In genomic region chr10:79331709-79332108, GRCh38 we compare ENCODE assay signal across 8 cellular contexts. TPM values are rescaled to one million over a fixed set of nuclear protein-coding genes. Genes with fewer than 3 reads are reported as not detected.
DNase-seq lines count a peak whose midpoint lies in the region; ATAC-seq and TF ChIP-seq lines count a peak whose summit lies in the region.

No MANE protein-coding gene starts in this region.

- peaks cover 4% of the 10 kb centered on the region for H3K9me3 Mint-ChIP-seq in activated T-cell treated with anti-CD3 and anti-CD28 coated beads, Interleukin-2, amount 50 U/mL, for 24 hours

- no peak overlapping the region for H3K4me3 Mint-ChIP-seq in activated T-cell treated with anti-CD3 and anti-CD28 coated beads, Interleukin-2, amount 50 U/mL, for 24 hours

- H3K9me3 ChIP-seq in DND-41 (ENCODE audit: insufficient read depth, low read length, severe bottlenecking): no peaks in the 10 kb centered on the region

- peaks cover 7% of the 10 kb centered on the region; the same call in 1 of the 2 replicates for H3K4me1 ChIP-seq in DND-41 (ENCODE audit: insufficient read depth, low read length)

- H3K9ac ChIP-seq in DND-41 (ENCODE audit: low read depth, low read length): no peak overlapping the region

- H3K27me3 ChIP-seq in DND-41 (ENCODE audit: insufficient read depth, low read length, poor library complexity): peaks cover 13% of the 10 kb centered on the region

- no peaks in the 10 kb centered on the region for H3K36me3 ChIP-seq in DND-41 (ENCODE audit: insufficient read depth, low read length)

- H3K4me3 ChIP-seq in DND-41 (ENCODE audit: low read depth in 1 of 2, low read length in 2 of 2): no peak overlapping the region
- no peak overlapping the region for H3K4me3 ChIP-seq in lower leg skin (ENCODE audit: low read depth, poor library complexity, severe bottlenecking)

- ATAC-seq in DND-41 (ENCODE audit: insufficient read depth, low read depth) (0 out of 3 replicates have a peak, but pooled peaks have one; percentile 27), GM21576 (IDR thresholded peaks at IDR 0.05; ENCODE audit: unreplicated experiment) (peak; percentile 78), GM21526 (IDR thresholded peaks at IDR 0.05; ENCODE audit: low FRiP score, unreplicated experiment) (no peak)

- H3K4me1 Mint-ChIP-seq in activated T-cell treated with anti-CD3 and anti-CD28 coated beads, Interleukin-2, amount 50 U/mL, for 24 hours (ENCODE audit: low read depth): peaks cover 52% of the 10 kb centered on the region

- peak overlapping the region; percentile 94 for H3K27ac Mint-ChIP-seq in activated T-cell treated with anti-CD3 and anti-CD28 coated beads, Interleukin-2, amount 50 U/mL, for 24 hours

- DNase-seq in DND-41: no peak
- peak; percentile 27 for DNase-seq in NAMALWA (ENCODE audit: low spot score)
- DNase-seq in activated T-cell treated with anti-CD3 and anti-CD28 coated beads, Interleukin-2, amount 50 U/mL, for 24 hours: peak; percentile 83
- peak; percentile 94 for DNase-seq in iris pigment epithelial cell (ENCODE audit: low read depth)
- DNase-seq in stimulated activated CD8-positive, alpha-beta memory T cell treated with anti-CD3 and anti-CD28 coated beads, Interleukin-7, amount 100 ng/mL, for 48 hours (ENCODE audit: extremely low read depth in 1 of 2, low read depth in 1 of 2): peak; percentile 67 to 87
- no peak for DNase-seq in lower leg skin (ENCODE audit: low spot score in 2 of 2)

- H3K27me3 Mint-ChIP-seq in activated T-cell treated with anti-CD3 and anti-CD28 coated beads, Interleukin-2, amount 50 U/mL, for 24 hours: no peaks in the 10 kb centered on the region

- H2AFZ ChIP-seq in DND-41 (ENCODE audit: low read depth, low read length): no peak overlapping the region

- intact Hi-C loops in lower leg skin (cut with DNase I; ENCODE audit: low total_unique reads): no loop called here

- H3K79me2 ChIP-seq in DND-41 (ENCODE audit: insufficient read depth, low read length): no peaks in the 10 kb centered on the region

- 25 to 32% methylated on average over 6 of the region's 6 CpGs for WGBS in lower leg skin, 2 donors

- no peak for TF ChIP-seq POLR2A in lower leg skin (IDR thresholded peaks at IDR 0.05)

- peaks cover 3% of the 10 kb centered on the region for H3K36me3 Mint-ChIP-seq in activated T-cell treated with anti-CD3 and anti-CD28 coated beads, Interleukin-2, amount 50 U/mL, for 24 hours (ENCODE audit: low read depth)

- TF ChIP-seq CTCF in DND-41 (IDR thresholded peaks at IDR 0.05; ENCODE audit: borderline replicate concordance, extremely low read depth, low read length, poor library complexity, severe bottlenecking) (no peak), lower leg skin (IDR thresholded peaks at IDR 0.05) (no peak)

- H3K4me2 ChIP-seq in DND-41 (ENCODE audit: insufficient read depth, low read length): no peak overlapping the region

- H4K20me1 ChIP-seq in DND-41 (ENCODE audit: insufficient read depth, low read length): peaks cover 28% of the 10 kb centered on the region

- no peak overlapping the region for H3K27ac ChIP-seq in DND-41 (ENCODE audit: low read length)

RNA-seq across cellular contexts. Expression of gene PPIF, which starts 15.6 kb away (rescaled TPM):
- 100 to 1,000 TPM in 1 of 4 donors, 10 to 100 TPM in 3; 59.3 to 123 (median 78.3) TPM for total RNA-seq in lower leg skin

Comparison
In these comparisons a context has a peak if more than half of its experiments do, and no peak if none do; other contexts are left out.
1. DNase-seq: peak in NAMALWA (single experiment), activated T-cell treated with anti-CD3 and anti-CD28 coated beads, Interleukin-2, amount 50 U/mL, for 24 hours (single experiment), iris pigment epithelial cell (single experiment) and stimulated activated CD8-positive, alpha-beta memory T cell treated with anti-CD3 and anti-CD28 coated beads, Interleukin-7, amount 100 ng/mL, for 48 hours (2 of 2); none in DND-41 (single experiment) and lower leg skin (0 of 2).